ENCODE assay signal across 1 cellular context in the genomic region with DNA sequence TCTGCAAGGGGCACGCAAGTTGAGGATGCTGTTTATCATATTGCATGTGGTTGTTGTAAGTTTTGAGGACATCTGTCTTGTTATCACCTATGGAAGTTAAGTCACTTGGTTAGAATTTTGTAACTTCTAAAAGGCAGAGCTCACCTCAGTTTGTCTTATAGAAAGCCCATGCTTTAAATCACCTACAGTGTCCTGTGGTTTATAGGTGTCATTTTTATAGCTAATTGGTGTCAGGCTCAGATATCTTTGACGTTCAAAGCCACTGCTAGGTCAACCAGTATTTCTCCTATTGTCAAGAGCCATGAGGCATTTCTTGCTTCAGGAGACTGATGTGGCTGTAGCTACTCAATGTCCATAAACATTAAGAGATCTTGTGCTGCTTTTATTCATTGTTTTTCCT.
TF ChIP-seq lines count a peak whose summit lies in the region.

No MANE protein-coding gene starts in this region.

TF ChIP-seq in WTC11, 78 proteins besides CTCF, POLR2A, EP300 and RAD21 (continued from another document):
- TF ChIP-seq TCF7 (CRISPR knock-in tag; IDR thresholded peaks at IDR 0.05; ENCODE audit: low read depth) (no peak), ZSCAN18 (CRISPR knock-in tag; IDR thresholded peaks at IDR 0.05) (no peak)
